23 cellular contexts compared by ENCODE assay signal in the genomic region with DNA sequence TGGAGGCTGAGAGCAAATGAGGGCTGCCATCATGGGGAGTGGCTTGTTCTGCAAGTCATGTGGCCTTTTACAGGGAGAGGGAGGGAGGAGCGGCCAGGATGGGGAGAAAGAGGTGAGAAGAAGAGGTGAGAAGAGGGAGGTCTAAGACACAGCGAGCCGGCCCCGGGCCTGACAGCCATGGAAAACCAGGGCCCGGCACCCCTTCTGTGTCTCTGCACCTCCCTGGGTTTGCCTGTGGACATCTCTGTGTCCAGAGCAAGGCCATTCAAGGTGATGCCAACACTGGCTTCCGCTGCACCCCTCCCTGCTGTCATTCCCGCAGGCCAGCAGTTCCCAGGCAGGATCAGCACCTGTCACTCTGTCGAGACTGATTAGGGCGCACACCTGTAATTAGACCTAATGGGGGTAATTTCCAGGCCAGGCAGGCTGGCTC.
DNase-seq lines count a peak whose midpoint lies in the region; ATAC-seq, FAIRE-seq and TF ChIP-seq lines count a peak whose summit lies in the region.
"Had no signal": no experiment of that assay in that cellular context is flagged by ENCODE, and none has a peak within 500 bp of the region (broad histone marks: within the 10 kb centered on the region; RNA-seq: fewer than 3 reads in every experiment).

No MANE protein-coding gene starts in this region.

- H3K27me3 Mint-ChIP-seq in naive thymus-derived CD4-positive, alpha-beta T cell: no peaks in the 10 kb centered on the region

- DNase-seq in COR-L47 (lab: John Stamatoyannopoulos, UW): peak; percentile 87
- DNase-seq in NCI-H1436 (lab: John Stamatoyannopoulos, UW): peak; percentile 85
- DNase-seq in NCI-H2227 treated with DMSO at 0.1 percent for 48 hours (lab: John Stamatoyannopoulos, UW): peak; percentile 76
- DNase-seq in cerebellum (ENCODE audit: low spot score): peak; percentile 43
- no peak for DNase-seq in stimulated activated CD4-positive, alpha-beta T cell treated with anti-CD3 and anti-CD28 coated beads, Interleukin-12 subunit alpha, Interleukin-12 subunit beta, amount 100 ng/mL, for 4 hours
- no peak for DNase-seq in GM12891 (ENCODE audit: insufficient read length, low spot score)
- DNase-seq in activated naive CD4-positive, alpha-beta T cell (lab: John Stamatoyannopoulos, UW): no peak
- DNase-seq in naive thymus-derived CD4-positive, alpha-beta T cell: no peak
- DNase-seq: activated CD4-positive, alpha-beta T cell treated with anti-CD3 and anti-CD28 coated beads, Interleukin-2, amount 50 U/mL, for 4 hours; activated gamma-delta T cell; Calu3; GOT3; kidney glomerular epithelial cell; naive B cell; NCI-H2029; SHP77 treated with DMSO at 0.1 percent for 48 hours; stimulated activated CD4-positive, alpha-beta T cell treated with anti-CD3 and anti-CD28 coated beads, Interleukin-2, amount 100 ng/mL, for 48 hours had no signal

- no peak overlapping the region for H3K4me3 Mint-ChIP-seq in naive thymus-derived CD4-positive, alpha-beta T cell
- H3K4me3 Mint-ChIP-seq: naive B cell; T-helper 1 cell treated with Interleukin-12 subunit alpha and Interleukin-12 subunit beta and Interleukin-4 antibody, amounts not matched to agents 30 μg/mL and 1 μg/mL, for 36 hours had no signal

- no peak overlapping the region for H3K27ac ChIP-seq in naive thymus-derived CD4-positive, alpha-beta T cell (ENCODE audit: low read depth, low read length)
- H3K27ac ChIP-seq: BLaER1, parathyroid adenoma had no signal

- H3K36me3 ChIP-seq in naive thymus-derived CD4-positive, alpha-beta T cell (ENCODE audit: control insufficient read depth in 2 of 3, insufficient read depth in 3 of 3, low read length in 3 of 3): no peaks in the 10 kb centered on the region

- no peaks in the 10 kb centered on the region for H3K27me3 ChIP-seq in naive thymus-derived CD4-positive, alpha-beta T cell (ENCODE audit: control insufficient read depth in 2 of 2, insufficient read depth in 2 of 2, low read length in 2 of 2)
- H3K27me3 ChIP-seq: BLaER1 had no signal

- intact Hi-C loops in naive thymus-derived CD4-positive, alpha-beta T cell (cut with micrococcal nuclease): no loop called here

- no peaks in the 10 kb centered on the region for H3K36me3 Mint-ChIP-seq in naive thymus-derived CD4-positive, alpha-beta T cell
- H3K36me3 Mint-ChIP-seq: naive B cell had no signal

- H3K4me3 ChIP-seq in naive thymus-derived CD4-positive, alpha-beta T cell (ENCODE audit: low read length): no peak overlapping the region
- H3K4me3 ChIP-seq: A549, BLaER1 had no signal

- no peaks in the 10 kb centered on the region for H3K9me3 ChIP-seq in naive thymus-derived CD4-positive, alpha-beta T cell (ENCODE audit: control insufficient read depth in 2 of 3, low read length in 3 of 3)
- H3K9me3 ChIP-seq: A549, BLaER1 had no signal

- H3K4me1 ChIP-seq in naive thymus-derived CD4-positive, alpha-beta T cell (ENCODE audit: control insufficient read depth in 2 of 2, insufficient read depth in 2 of 2, low read length in 2 of 2): no peaks in the 10 kb centered on the region
- H3K4me1 ChIP-seq: A549, parathyroid adenoma had no signal

- H3K27ac Mint-ChIP-seq in naive thymus-derived CD4-positive, alpha-beta T cell: peak overlapping the region in 1 of 9 donors; percentile 68
- H3K27ac Mint-ChIP-seq: T-helper 1 cell treated with Interleukin-12 subunit alpha and Interleukin-12 subunit beta and Interleukin-4 antibody, amounts not matched to agents 30 μg/mL and 1 μg/mL, for 36 hours had no signal

- no peak for FAIRE-seq in GM12891 (lab: Jason Lieb, UNC)
- FAIRE-seq: A549, G401.6 had no signal

- H3K4me1 Mint-ChIP-seq in naive thymus-derived CD4-positive, alpha-beta T cell: no peaks in the 10 kb centered on the region

- no peak for TF ChIP-seq POLR2A in GM12891 (IDR thresholded peaks at IDR 0.05; ENCODE audit: low read depth, low read length)

- CTCF ChIA-PET in naive thymus-derived CD4-positive, alpha-beta T cell (lab: Charles Lee): no interaction called here

- POLR2A ChIA-PET in naive thymus-derived CD4-positive, alpha-beta T cell (lab: Charles Lee): no interaction called here

- ATAC-seq in naive thymus-derived CD4-positive, alpha-beta T cell: no peak
- ATAC-seq: A549, esophagus mucosa had no signal

- no peaks in the 10 kb centered on the region for H3K9me3 Mint-ChIP-seq in naive thymus-derived CD4-positive, alpha-beta T cell
- H3K9me3 Mint-ChIP-seq: naive B cell; T-helper 1 cell treated with Interleukin-12 subunit alpha and Interleukin-12 subunit beta and Interleukin-4 antibody, amounts not matched to agents 30 μg/mL and 1 μg/mL, for 36 hours had no signal

TF ChIP-seq in GM12891, 5 proteins besides CTCF, POLR2A, EP300 and RAD21:
- no peak for TF ChIP-seq POLR2AphosphoS5 (IDR thresholded peaks at IDR 0.05; ENCODE audit: low read depth, low read length)
- TF ChIP-seq POU2F2 (IDR thresholded peaks at IDR 0.05; ENCODE audit: low read depth, low read length): no peak
- TF ChIP-seq TAF1 (IDR thresholded peaks at IDR 0.05; ENCODE audit: low read depth, low read length): no peak
- no peak for TF ChIP-seq PAX5 (IDR thresholded peaks at IDR 0.05; ENCODE audit: insufficient read depth, low read length, severe bottlenecking)
- no peak for TF ChIP-seq SPI1 (IDR thresholded peaks at IDR 0.05; ENCODE audit: low read depth, low read length)
TF ChIP-seq in GM12891: peak in this region for 0.

Comparison
In these comparisons a context has a peak if more than half of its experiments do, and no peak if none do; other contexts are left out.
1. DNase-seq: peak in COR-L47 (single experiment), NCI-H1436 (single experiment), NCI-H2227 treated with DMSO at 0.1 percent for 48 hours (single experiment) and cerebellum (single experiment); none in stimulated activated CD4-positive, alpha-beta T cell treated with anti-CD3 and anti-CD28 coated beads, Interleukin-12 subunit alpha, Interleukin-12 subunit beta, amount 100 ng/mL, for 4 hours (single experiment), GM12891 (single experiment), activated naive CD4-positive, alpha-beta T cell (0 of 4) and naive thymus-derived CD4-positive, alpha-beta T cell (0 of 9).